Comparison of ENCODE assay signal across 1 cellular context in the genomic region with DNA sequence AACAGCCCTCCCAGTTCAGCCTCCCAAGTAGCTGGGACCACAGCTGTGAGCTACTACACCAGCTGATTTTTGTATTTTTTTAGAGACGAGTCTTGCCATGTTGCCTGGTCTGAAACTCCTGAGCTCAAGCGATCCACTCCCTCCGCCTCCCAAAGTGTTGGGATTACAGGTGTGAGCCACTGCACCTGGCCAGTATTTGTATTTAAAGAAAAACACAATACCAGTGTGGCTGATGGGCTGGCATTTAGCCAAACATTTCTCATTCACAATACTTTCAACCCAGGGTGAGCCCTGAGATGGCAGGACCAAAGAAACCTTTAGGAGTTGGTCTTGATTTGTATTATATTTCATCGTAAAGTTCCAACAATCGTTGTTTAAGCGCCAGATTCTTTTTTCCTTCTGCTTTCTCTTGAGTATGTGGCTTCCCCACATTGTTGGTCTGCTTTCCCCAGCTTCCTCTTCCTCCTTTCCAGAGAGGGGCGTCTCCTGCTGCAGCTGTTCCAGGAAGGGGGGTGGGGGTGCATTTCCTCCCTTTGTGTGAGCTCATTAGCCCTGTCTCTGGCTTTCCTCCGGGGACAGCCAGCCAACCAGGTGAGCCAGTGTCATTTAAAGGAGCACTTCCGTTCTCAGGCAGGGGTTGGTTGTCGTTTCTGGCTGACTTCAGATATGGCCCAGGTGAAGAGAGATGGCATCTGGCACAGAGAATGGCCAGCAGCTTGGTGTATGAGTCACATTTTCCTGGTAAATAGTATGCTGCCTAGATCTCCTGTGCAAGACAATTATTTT.
TF ChIP-seq lines count a peak whose summit lies in the region.

No MANE protein-coding gene starts in this region.

TF ChIP-seq in Ishikawa, 13 proteins besides CTCF, POLR2A, EP300 and RAD21 (continued from another document):
- peak; percentile 74 for TF ChIP-seq NFIC (IDR thresholded peaks at IDR 0.05)
- TF ChIP-seq EGR1 (IDR thresholded peaks at IDR 0.05), result no peak
- TF ChIP-seq, protein P1, sequence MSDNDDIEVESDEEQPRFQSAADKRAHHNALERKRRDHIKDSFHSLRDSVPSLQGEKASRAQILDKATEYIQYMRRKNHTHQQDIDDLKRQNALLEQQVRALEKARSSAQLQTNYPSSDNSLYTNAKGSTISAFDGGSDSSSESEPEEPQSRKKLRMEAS (IDR thresholded peaks at IDR 0.05), result no peak
- peak; percentile 78; the same call in 1 of the 2 replicates for TF ChIP-seq TCF12 (IDR thresholded peaks at IDR 0.05; ENCODE audit: low read depth)
- TF ChIP-seq, protein P2, sequence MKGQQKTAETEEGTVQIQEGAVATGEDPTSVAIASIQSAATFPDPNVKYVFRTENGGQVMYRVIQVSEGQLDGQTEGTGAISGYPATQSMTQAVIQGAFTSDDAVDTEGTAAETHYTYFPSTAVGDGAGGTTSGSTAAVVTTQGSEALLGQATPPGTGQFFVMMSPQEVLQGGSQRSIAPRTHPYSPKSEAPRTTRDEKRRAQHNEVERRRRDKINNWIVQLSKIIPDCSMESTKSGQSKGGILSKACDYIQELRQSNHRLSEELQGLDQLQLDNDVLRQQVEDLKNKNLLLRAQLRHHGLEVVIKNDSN (IDR thresholded peaks at IDR 0.05), result no peak
- TF ChIP-seq YY1 (IDR thresholded peaks at IDR 0.05; ENCODE audit: low read depth), result no peak
TF ChIP-seq in Ishikawa: peak in this region for 4.
